33 cellular contexts compared by ENCODE assay signal in genomic region chr12:3022961-3023360, GRCh38. TPM values are rescaled to one million over a fixed set of nuclear protein-coding genes. Genes with fewer than 3 reads are reported as not detected.
"Had no signal": no experiment of that assay in that cellular context is flagged by ENCODE, and none has a peak within 500 bp of the region (broad histone marks: within the 10 kb centered on the region; RNA-seq: fewer than 3 reads in every experiment).

No MANE protein-coding gene starts in this region.

- H2AFZ ChIP-seq: PC-9 had no signal

- H3K9me3 Mint-ChIP-seq: activated CD4-positive, alpha-beta T cell treated with anti-CD3 and anti-CD28 coated beads, Interleukin-2, amount 10 ng/mL, durations not matched to agents 7 days and 5 days; activated naive CD4-positive, alpha-beta T cell treated with anti-CD3 and anti-CD28 coated beads, Interleukin-2, amount 50 U/mL, for 24 hours; activated naive CD8-positive, alpha-beta T cell treated with anti-CD3 and anti-CD28 coated beads, Interleukin-2, amount 10 ng/mL, durations not matched to agents 7 days and 5 days; activated T-cell treated with anti-CD3 and anti-CD28 coated beads, Interleukin-2, amount 50 U/mL, for 24 hours; activated T-helper 2 cell treated with anti-CD3 and anti-CD28 coated beads, Interferon-gamma antibody, Interleukin-2, Interleukin-4, amounts not matched to agents 10 μg/mL and 5 μg/mL and 100 μg/mL, durations not matched to agents 14 hours and 24 hours and 36 hours; T-helper 1 cell treated with Interleukin-12 subunit alpha and Interleukin-12 subunit beta and Interleukin-4 antibody, amounts not matched to agents 30 μg/mL and 1 μg/mL, for 36 hours; T-helper 2 cell treated with Interferon-gamma antibody and Interleukin-4, amounts not matched to agents 5 μg/mL and 100 μg/mL, for 36 hours had no signal

- ATAC-seq: activated CD4-positive, alpha-beta T cell treated with anti-CD3 and anti-CD28 coated beads for 36 hours; activated CD4-positive, CD25-positive, alpha-beta regulatory T cell treated with anti-CD3 and anti-CD28 coated beads, Interleukin-2, amount 50 U/mL, for 24 hours; activated CD8-positive, alpha-beta T cell treated with anti-CD3 and anti-CD28 coated beads, Interleukin-2, amount 10 ng/mL, durations not matched to agents 7 days and 5 days had no signal

- H3K27ac ChIP-seq: ascending aorta, cardiac muscle cell, KMS-11, PC-9, SJSA1 had no signal

- H3K27ac Mint-ChIP-seq: activated CD4-positive, alpha-beta T cell treated with anti-CD3 and anti-CD28 coated beads for 36 hours; activated CD4-positive, alpha-beta T cell treated with anti-CD3 and anti-CD28 coated beads, Interleukin-2, amount 10 ng/mL, durations not matched to agents 7 days and 5 days; activated CD8-positive, alpha-beta T cell treated with anti-CD3 and anti-CD28 coated beads, Interleukin-2, amount 10 ng/mL, durations not matched to agents 7 days and 5 days; activated naive CD4-positive, alpha-beta T cell treated with anti-CD3 and anti-CD28 coated beads, Interleukin-2, amount 50 U/mL, for 24 hours; activated naive CD8-positive, alpha-beta T cell treated with anti-CD3 and anti-CD28 coated beads, Interleukin-2, amount 10 ng/mL, durations not matched to agents 7 days and 5 days; activated T-cell treated with anti-CD3 and anti-CD28 coated beads, Interleukin-2, amount 50 U/mL, for 24 hours; activated T-helper 2 cell treated with anti-CD3 and anti-CD28 coated beads, Interferon-gamma antibody, Interleukin-2, Interleukin-4, amounts not matched to agents 10 μg/mL and 5 μg/mL and 100 μg/mL, durations not matched to agents 14 hours and 24 hours and 36 hours; T-helper 1 cell treated with Interleukin-12 subunit alpha and Interleukin-12 subunit beta and Interleukin-4 antibody, amounts not matched to agents 30 μg/mL and 1 μg/mL, for 36 hours; T-helper 2 cell treated with Interferon-gamma antibody and Interleukin-4, amounts not matched to agents 5 μg/mL and 100 μg/mL, for 36 hours had no signal

- DNase-seq: activated CD4-positive, alpha-beta T cell treated with anti-CD3 and anti-CD28 coated beads for 36 hours; activated CD4-positive, alpha-beta T cell treated with anti-CD3 and anti-CD28 coated beads, Interleukin-2, amount 10 ng/mL, durations not matched to agents 7 days and 5 days; activated CD4-positive, alpha-beta T cell treated with anti-CD3 and anti-CD28 coated beads, Interleukin-2, amount 50 U/mL, for 48 hours; activated CD8-positive, alpha-beta T cell treated with anti-CD3 and anti-CD28 coated beads, Interleukin-2, amount 10 ng/mL, durations not matched to agents 7 days and 5 days; activated gamma-delta T cell; activated naive CD4-positive, alpha-beta T cell treated with Interleukin-2 at 50 U/mL for 16 hours; activated naive CD8-positive, alpha-beta T cell treated with anti-CD3 and anti-CD28 coated beads, Interleukin-2, amount 10 ng/mL, durations not matched to agents 7 days and 5 days; activated T-cell treated with anti-CD3 and anti-CD28 coated beads, Interleukin-2, amount 50 U/mL, for 24 hours; amygdala; MM.1S; MV-4-11; NCI-H1092; NCI-H1436 treated with DMSO at 0.1 percent for 48 hours; NCI-H187; NCI-H2029 treated with DMSO at 0.1 percent for 48 hours; NCI-H2107; NCI-H2171; NCI-H510A; NCI-H526; NCI-H748 treated with DMSO at 0.1 percent for 48 hours; NK-92 treated with Interleukin-12 subunit alpha and Interleukin-12 subunit beta, amount 100 ng/mL, for 24 hours; PC-9; SHP77 treated with DMSO at 0.1 percent for 48 hours; SK-N-SH had no signal

- H3K36me3 Mint-ChIP-seq: activated naive CD4-positive, alpha-beta T cell treated with anti-CD3 and anti-CD28 coated beads, Interleukin-2, amount 50 U/mL, for 24 hours; activated naive CD8-positive, alpha-beta T cell treated with anti-CD3 and anti-CD28 coated beads, Interleukin-2, amount 10 ng/mL, durations not matched to agents 7 days and 5 days had no signal

- H3K36me3 ChIP-seq: cardiac muscle cell had no signal

- H3K4me1 ChIP-seq: ascending aorta, SJSA1 had no signal

- H3K4me1 Mint-ChIP-seq: activated CD4-positive, alpha-beta T cell treated with anti-CD3 and anti-CD28 coated beads for 36 hours; activated CD4-positive, alpha-beta T cell treated with anti-CD3 and anti-CD28 coated beads, Interleukin-2, amount 10 ng/mL, durations not matched to agents 7 days and 5 days; activated naive CD4-positive, alpha-beta T cell treated with anti-CD3 and anti-CD28 coated beads, Interleukin-2, amount 50 U/mL, for 24 hours; activated naive CD8-positive, alpha-beta T cell treated with anti-CD3 and anti-CD28 coated beads, Interleukin-2, amount 10 ng/mL, durations not matched to agents 7 days and 5 days had no signal

- H3K9me3 ChIP-seq: ascending aorta, SJSA1, SK-N-SH had no signal

- H3K4me3 Mint-ChIP-seq: activated CD4-positive, alpha-beta T cell treated with anti-CD3 and anti-CD28 coated beads for 36 hours; activated CD4-positive, alpha-beta T cell treated with anti-CD3 and anti-CD28 coated beads, Interleukin-2, amount 10 ng/mL, durations not matched to agents 7 days and 5 days; activated CD8-positive, alpha-beta T cell treated with anti-CD3 and anti-CD28 coated beads, Interleukin-2, amount 10 ng/mL, durations not matched to agents 7 days and 5 days; activated naive CD4-positive, alpha-beta T cell treated with anti-CD3 and anti-CD28 coated beads, Interleukin-2, amount 50 U/mL, for 24 hours; activated naive CD8-positive, alpha-beta T cell treated with anti-CD3 and anti-CD28 coated beads, Interleukin-2, amount 10 ng/mL, durations not matched to agents 7 days and 5 days; activated T-cell treated with anti-CD3 and anti-CD28 coated beads, Interleukin-2, amount 50 U/mL, for 24 hours; T-helper 1 cell treated with Interleukin-12 subunit alpha and Interleukin-12 subunit beta and Interleukin-4 antibody, amounts not matched to agents 30 μg/mL and 1 μg/mL, for 36 hours; T-helper 2 cell treated with Interferon-gamma antibody and Interleukin-4, amounts not matched to agents 5 μg/mL and 100 μg/mL, for 36 hours had no signal

- H3K27me3 ChIP-seq: ascending aorta, cardiac muscle cell, SJSA1 had no signal

- H3K9me2 ChIP-seq: SK-N-SH had no signal

- H3K27me3 Mint-ChIP-seq: activated CD4-positive, alpha-beta T cell treated with anti-CD3 and anti-CD28 coated beads for 36 hours; activated naive CD4-positive, alpha-beta T cell treated with anti-CD3 and anti-CD28 coated beads, Interleukin-2, amount 50 U/mL, for 24 hours; activated T-cell treated with anti-CD3 and anti-CD28 coated beads, Interleukin-2, amount 50 U/mL, for 24 hours had no signal

- H3K4me3 ChIP-seq: ascending aorta, cardiac muscle cell, PC-9, SJSA1 had no signal

- H3K4me2 ChIP-seq: KMS-11, PC-9, SK-N-SH had no signal

RNA-seq across cellular contexts. Expression of gene TSPAN9, which starts 54.2 kb away (rescaled TPM):
- total RNA-seq: activated CD8-positive, alpha-beta T cell treated with anti-CD3 and anti-CD28 coated beads, Interleukin-2, amount 10 ng/mL, durations not matched to agents 7 days and 5 days had no signal
